9 cellular contexts compared by ENCODE assay signal in the genomic region with DNA sequence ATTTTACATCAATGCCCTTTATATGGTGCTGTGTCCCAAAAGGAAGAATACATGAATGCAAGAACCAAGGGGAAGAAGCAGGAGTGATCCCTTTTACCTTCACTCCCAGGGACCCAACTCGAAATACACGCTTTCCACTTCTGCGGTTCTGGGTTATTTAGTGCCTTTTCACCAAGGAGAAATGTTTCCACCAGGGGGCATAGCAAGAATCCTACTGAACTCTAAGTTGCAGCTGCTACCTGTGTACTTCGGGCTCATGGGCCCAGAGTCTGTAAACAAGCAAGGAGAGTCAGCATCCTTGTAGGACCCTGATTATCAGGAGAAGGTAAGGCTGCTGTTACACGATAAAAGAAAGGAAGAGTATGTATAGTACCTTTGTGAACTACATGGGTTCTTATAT. TPM values are rescaled to one million over a fixed set of nuclear protein-coding genes. Genes with fewer than 3 reads are reported as not detected.
DNase-seq lines count a peak whose midpoint lies in the region; ATAC-seq and TF ChIP-seq lines count a peak whose summit lies in the region.
"Had no signal": no experiment of that assay in that cellular context is flagged by ENCODE, and none has a peak within 500 bp of the region (broad histone marks: within the 10 kb centered on the region; RNA-seq: fewer than 3 reads in every experiment).

No MANE protein-coding gene starts in this region.

- no peak overlapping the region for H3K9ac ChIP-seq in neuronal stem cell (ENCODE audit: low read depth, low read length, poor library complexity)

- H4K91ac ChIP-seq in neuronal stem cell (ENCODE audit: low read depth, low read length, poor library complexity) = no peak overlapping the region

- no TSS peak for BruUV-seq in Panc1 (replicated peaks; lab: Mats Ljungman, UMichigan)

- H3K36me3 Mint-ChIP-seq in T-helper 2 cell treated with Interferon-gamma antibody and Interleukin-4, amounts not matched to agents 5 μg/mL and 100 μg/mL, for 36 hours (ENCODE audit: low read depth) = no peaks in the 10 kb centered on the region

- H3K4ac ChIP-seq in neuronal stem cell (ENCODE audit: low read length) = no peak overlapping the region

- no peak overlapping the region for H2BK15ac ChIP-seq in neuronal stem cell (ENCODE audit: low read length)

- no peak overlapping the region for H3K23ac ChIP-seq in neuronal stem cell (ENCODE audit: low read depth, low read length, poor library complexity)

- H2AK5ac ChIP-seq in neuronal stem cell (ENCODE audit: low read depth, low read length) = no peak overlapping the region

- peak; percentile 54 for TF ChIP-seq CTCF in 22Rv1 (IDR thresholded peaks at IDR 0.05)
- peak; percentile 44 for TF ChIP-seq CTCF in Panc1 (IDR thresholded peaks at IDR 0.05)
- TF ChIP-seq CTCF in right atrium auricular region (IDR thresholded peaks at IDR 0.05) = peak; percentile 19 to 63

- CTCF ChIA-PET in Panc1 (lab: Charles Lee) = interaction anchor here (1.1 kb wide), 1 partner anchor 114 kb away, joined by 3 read pairs; no protein-coding TSS in a partner anchor

- H3K4me3 Mint-ChIP-seq in T-helper 2 cell treated with Interferon-gamma antibody and Interleukin-4, amounts not matched to agents 5 μg/mL and 100 μg/mL, for 36 hours = no peak overlapping the region

- H3K9me3 ChIP-seq in Panc1 (ENCODE audit: control insufficient read depth, insufficient read depth, low read depth, low read length) = no peaks in the 10 kb centered on the region
- peaks cover 0 to 9% of the 10 kb centered on the region in 2 donors for H3K9me3 ChIP-seq in right atrium auricular region
- H3K9me3 ChIP-seq in neuronal stem cell (replicated peaks in 1 of 2; ENCODE audit: control insufficient read depth in 2 of 2, insufficient read depth in 1 of 2, low read depth in 1 of 2, low read length in 2 of 2) = peaks cover 4 to 21% of the 10 kb centered on the region in 2 donors
- H3K9me3 ChIP-seq: mucosa of descending colon had no signal

- in situ Hi-C loops in Panc1 (cut with HindIII; ENCODE audit: low pct_unique_long_range_greater_than_20kb, low sequenced_read_pairs) = no loop called here

- ATAC-seq in GM21367 (IDR thresholded peaks at IDR 0.05; ENCODE audit: unreplicated experiment) (peak; percentile 60), Panc1 (no peak; the same call in 1 of the 2 replicates)
- ATAC-seq: mucosa of descending colon had no signal

- H3K4me1 ChIP-seq in Panc1 (ENCODE audit: control insufficient read depth, insufficient read depth, low read length) (no peaks in the 10 kb centered on the region), right atrium auricular region (peaks cover 0 to 20% of the 10 kb centered on the region in 2 donors), neuronal stem cell (ENCODE audit: control insufficient read depth in 2 of 2, insufficient read depth in 1 of 2, low read depth in 1 of 2, low read length in 2 of 2) (peaks cover 0 to 5% of the 10 kb centered on the region in 2 donors)

- intact Hi-C loops in Panc1 (cut with micrococcal nuclease; ENCODE audit: unreplicated experiment) = no loop called here

- no peak overlapping the region for H4K8ac ChIP-seq in neuronal stem cell (ENCODE audit: low read depth, low read length)

- H3K27ac Mint-ChIP-seq in T-helper 2 cell treated with Interferon-gamma antibody and Interleukin-4, amounts not matched to agents 5 μg/mL and 100 μg/mL, for 36 hours = no peak overlapping the region

- no peaks in the 10 kb centered on the region for H3K36me3 ChIP-seq in Panc1 (ENCODE audit: control insufficient read depth, insufficient read depth, low read length)
- no peaks in the 10 kb centered on the region for H3K36me3 ChIP-seq in right atrium auricular region
- H3K36me3 ChIP-seq in neuronal stem cell (replicated peaks in 1 of 2; ENCODE audit: control insufficient read depth in 2 of 2, insufficient read depth in 2 of 2, low read length in 2 of 2) = peaks cover 0 to 16% of the 10 kb centered on the region in 2 donors

- H2AFZ ChIP-seq in neuronal stem cell (ENCODE audit: low read length) = no peak overlapping the region

- H3K79me1 ChIP-seq in neuronal stem cell (ENCODE audit: low read depth, low read length) = no peaks in the 10 kb centered on the region

- H2BK5ac ChIP-seq in neuronal stem cell (ENCODE audit: low read length) = no peak overlapping the region

- no peak overlapping the region for H3K4me2 ChIP-seq in neuronal stem cell (ENCODE audit: insufficient read depth, low read length, poor library complexity, severe bottlenecking)

- no peaks in the 10 kb centered on the region for H3K27me3 Mint-ChIP-seq in T-helper 2 cell treated with Interferon-gamma antibody and Interleukin-4, amounts not matched to agents 5 μg/mL and 100 μg/mL, for 36 hours (ENCODE audit: low read depth)

- H3K4me3 ChIP-seq in Panc1 (ENCODE audit: low read depth in 2 of 2, low read length in 2 of 2) = no peak overlapping the region
- H3K4me3 ChIP-seq in right atrium auricular region = no peak overlapping the region
- no peak overlapping the region for H3K4me3 ChIP-seq in neuronal stem cell (ENCODE audit: low read length in 2 of 2)
- H3K4me3 ChIP-seq: mucosa of descending colon had no signal

- H3K9me3 Mint-ChIP-seq in T-helper 2 cell treated with Interferon-gamma antibody and Interleukin-4, amounts not matched to agents 5 μg/mL and 100 μg/mL, for 36 hours = no peaks in the 10 kb centered on the region

- H2BK12ac ChIP-seq in neuronal stem cell (ENCODE audit: low read length) = no peak overlapping the region

- no peak overlapping the region for H3K18ac ChIP-seq in neuronal stem cell (ENCODE audit: low read length)

- H3K4me1 Mint-ChIP-seq in T-helper 2 cell treated with Interferon-gamma antibody and Interleukin-4, amounts not matched to agents 5 μg/mL and 100 μg/mL, for 36 hours (ENCODE audit: low read depth) = no peaks in the 10 kb centered on the region

- WGBS in neuronal stem cell (ENCODE audit: extremely low coverage in 2 of 2, insufficient read length in 2 of 2, insufficient replicate concordance in 1 of 2), 2 donors = no CpG with 5 or more reads among the region's 5 CpGs

- no peak overlapping the region for H3K27ac ChIP-seq in 22Rv1
- no peak overlapping the region for H3K27ac ChIP-seq in Panc1 (ENCODE audit: low read length)
- H3K27ac ChIP-seq in right atrium auricular region = no peak overlapping the region
- H3K27ac ChIP-seq in neuronal stem cell (replicated peaks; ENCODE audit: low read length) = no peak overlapping the region

- no peak overlapping the region for H3K14ac ChIP-seq in neuronal stem cell (ENCODE audit: low read length)

- H3K27me3 ChIP-seq in Panc1 (ENCODE audit: control insufficient read depth, insufficient read depth, low read length) (no peaks in the 10 kb centered on the region), right atrium auricular region (no peaks in the 10 kb centered on the region), neuronal stem cell (ENCODE audit: control insufficient read depth in 3 of 3, insufficient read depth in 3 of 3, low read depth in 1 of 3, low read length in 3 of 3) (no peaks in the 10 kb centered on the region)

- DNase-seq in Panc1 (ENCODE audit: low read depth, low spot score) = no peak
- DNase-seq in right atrium auricular region (ENCODE audit: low spot score) = no peak
- DNase-seq in T-helper 2 cell treated with Interferon-gamma antibody and Interleukin-4, amounts not matched to agents 5 μg/mL and 100 μg/mL, for 36 hours (ENCODE audit: low spot score) = no peak
- DNase-seq in epidermal melanocyte (ENCODE audit: insufficient read length, low spot score) = no peak
- no peak for DNase-seq in NCI-H2029 treated with DMSO at 0.1 percent for 48 hours (lab: John Stamatoyannopoulos, UW)
- no peak for DNase-seq in neuronal stem cell (ENCODE audit: low spot score)

- POLR2A ChIA-PET in Panc1 (lab: Charles Lee) = interaction anchor here (0.6 kb wide), 1 partner anchor 213 kb away, joined by 3 read pairs; no protein-coding TSS in a partner anchor

- no peak overlapping the region for H2BK120ac ChIP-seq in neuronal stem cell (ENCODE audit: low read depth, low read length)

RNA-seq across cellular contexts. Expression of a gene that starts 45.7 kb away (rescaled TPM):
- total RNA-seq in Panc1 (2021; ENCODE audit: unreplicated experiment) (1.1 TPM), right atrium auricular region (10 to 100 TPM; 45.3 to 56.2 TPM)
- polyA plus RNA-seq in Panc1 (2012; ENCODE audit: insufficient read length) = 0.41 TPM
- polyA plus RNA-seq in neuronal stem cell (2013, experiment 1 of 2) = 143 TPM
- 143 TPM for polyA plus RNA-seq in neuronal stem cell (2013, experiment 2 of 2)

Comparison
In these comparisons a context has a peak if more than half of its experiments do, and no peak if none do; other contexts are left out.
1. RNA of a gene that starts 45.7 kb away (total RNA-seq): 45.3 to 56.2 TPM in right atrium auricular region; 1.1 TPM in Panc1 (single experiment); every median in the first group is over 10 times any median in the second.
2. Peak in every context shown above with its lines, with median percentiles within 50 percentile points of each other: CTCF ChIP-seq.